ENCODE assay signal across 9 cellular contexts in the genomic region with DNA sequence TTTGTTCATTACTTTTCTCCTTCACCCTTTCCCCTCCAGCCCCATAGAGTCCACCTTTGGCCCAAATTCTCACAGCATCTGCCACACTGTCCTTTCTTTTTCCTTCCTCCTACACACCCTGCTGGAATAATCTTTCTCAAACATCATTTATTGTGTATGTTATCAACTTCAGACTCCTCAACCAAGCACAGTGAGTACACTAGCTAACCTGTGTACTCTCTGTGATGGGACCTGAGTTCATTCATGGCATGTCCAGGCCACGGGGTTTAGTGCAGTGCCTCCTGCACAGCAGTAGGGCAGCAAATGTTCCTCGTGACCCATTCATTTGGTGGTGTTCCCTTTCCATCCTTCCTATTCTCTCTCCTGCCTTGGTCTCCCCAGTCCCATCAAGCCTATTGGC. TPM values are rescaled to one million over a fixed set of nuclear protein-coding genes. Genes with fewer than 3 reads are reported as not detected.
DNase-seq lines count a peak whose midpoint lies in the region; ATAC-seq and TF ChIP-seq lines count a peak whose summit lies in the region.
"Had no signal": no experiment of that assay in that cellular context is flagged by ENCODE, and none has a peak within 500 bp of the region (broad histone marks: within the 10 kb centered on the region; RNA-seq: fewer than 3 reads in every experiment).

No MANE protein-coding gene starts in this region.

- peak overlapping the region; percentile 87 for H3K27ac ChIP-seq in DOHH2 (ENCODE audit: low read depth, low read length)
- H3K27ac ChIP-seq in hepatocyte = peak overlapping the region; percentile 100

- no peaks in the 10 kb centered on the region for H4K20me1 ChIP-seq in DOHH2 (ENCODE audit: control insufficient read depth, insufficient read depth, low read depth, low read length)
- no peaks in the 10 kb centered on the region for H4K20me1 ChIP-seq in hepatocyte (ENCODE audit: insufficient read depth, poor library complexity, severe bottlenecking)

- H3F3A ChIP-seq in DOHH2 (ENCODE audit: control insufficient read depth, insufficient read depth) = peaks cover 28% of the 10 kb centered on the region

- peaks cover 82% of the 10 kb centered on the region for H3K4me1 Mint-ChIP-seq in activated CD4-positive, alpha-beta memory T cell treated with anti-CD3 and anti-CD28 coated beads, Interleukin-2, amount 10 ng/mL, durations not matched to agents 7 days and 5 days

- WGBS in hepatocyte (ENCODE audit: low lambda C conversion rate, missing lambda C conversion rate) = 33% methylated on average over 2 of the region's 2 CpGs

- no peaks in the 10 kb centered on the region for H3K27me3 ChIP-seq in DOHH2 (ENCODE audit: control insufficient read depth, low read length)
- no peaks in the 10 kb centered on the region for H3K27me3 ChIP-seq in hepatocyte
- H3K27me3 ChIP-seq in skeletal muscle satellite cell (ENCODE audit: control insufficient read depth, insufficient read depth, low read length) = no peaks in the 10 kb centered on the region

- no peak overlapping the region for H3K4me3 Mint-ChIP-seq in activated CD4-positive, alpha-beta memory T cell treated with anti-CD3 and anti-CD28 coated beads, Interleukin-2, amount 10 ng/mL, durations not matched to agents 7 days and 5 days

- H3K9ac ChIP-seq in skeletal muscle satellite cell (ENCODE audit: low read depth, low read length) = peak overlapping the region; percentile 81

- peaks cover 66% of the 10 kb centered on the region for H3K4me1 ChIP-seq in DOHH2 (ENCODE audit: control insufficient read depth, low read length)
- peaks cover 70% of the 10 kb centered on the region for H3K4me1 ChIP-seq in hepatocyte (ENCODE audit: insufficient read depth)
- peaks cover 84% of the 10 kb centered on the region for H3K4me1 ChIP-seq in skeletal muscle satellite cell (ENCODE audit: control insufficient read depth, insufficient read depth, low read length)

- H3K9me3 Mint-ChIP-seq in activated CD4-positive, alpha-beta memory T cell treated with anti-CD3 and anti-CD28 coated beads, Interleukin-2, amount 10 ng/mL, durations not matched to agents 7 days and 5 days = no peaks in the 10 kb centered on the region

- peak overlapping the region; percentile 94 for H3K27ac Mint-ChIP-seq in activated CD4-positive, alpha-beta memory T cell treated with anti-CD3 and anti-CD28 coated beads, Interleukin-2, amount 10 ng/mL, durations not matched to agents 7 days and 5 days

- no peak for DNase-seq in activated CD4-positive, alpha-beta memory T cell treated with anti-CD3 and anti-CD28 coated beads, Interleukin-2, amount 10 ng/mL, durations not matched to agents 7 days and 5 days
- DNase-seq in hepatocyte (ENCODE audit: low spot score) (no peak), 8988T (no peak)
- no peak for DNase-seq in stimulated activated CD4-positive, alpha-beta T cell treated with anti-CD3 and anti-CD28 coated beads, Interleukin-1b, Interleukin-23, amount 100 ng/mL, for 48 hours
- DNase-seq: T-helper 9 cell had no signal

- no peaks in the 10 kb centered on the region for H3K36me3 ChIP-seq in DOHH2 (ENCODE audit: control insufficient read depth, low read length)
- H3K36me3 ChIP-seq in hepatocyte (replicated peaks; ENCODE audit: insufficient read depth, low read depth) = no peaks in the 10 kb centered on the region
- H3K36me3 ChIP-seq in skeletal muscle satellite cell (ENCODE audit: insufficient read depth, low read length) = no peaks in the 10 kb centered on the region

- no peak overlapping the region for H2AFZ ChIP-seq in hepatocyte

- H3K79me2 ChIP-seq in DOHH2 (ENCODE audit: control insufficient read depth, low read length) (no peaks in the 10 kb centered on the region), hepatocyte (no peaks in the 10 kb centered on the region)

- ATAC-seq in GM21515 (IDR thresholded peaks at IDR 0.05; ENCODE audit: unreplicated experiment) = no peak
- ATAC-seq in HG03139 (IDR thresholded peaks at IDR 0.05; ENCODE audit: unreplicated experiment) = no peak

- no peak for TF ChIP-seq CTCF in DOHH2 (IDR thresholded peaks at IDR 0.05; ENCODE audit: low read depth, low read length, poor library complexity, severe bottlenecking)
- no peak for TF ChIP-seq CTCF in hepatocyte (IDR thresholded peaks at IDR 0.05; ENCODE audit: poor library complexity)

- POLR2A ChIA-PET in activated CD4-positive, alpha-beta memory T cell treated with anti-CD3 and anti-CD28 coated beads, Interleukin-2, amount 10 ng/mL, durations not matched to agents 7 days and 5 days (lab: Charles Lee) = interaction anchor here (2.8 kb wide), 1 partner anchor 62 kb away, joined by 22 read pairs; no protein-coding TSS in a partner anchor

- no peaks in the 10 kb centered on the region for H3K36me3 Mint-ChIP-seq in activated CD4-positive, alpha-beta memory T cell treated with anti-CD3 and anti-CD28 coated beads, Interleukin-2, amount 10 ng/mL, durations not matched to agents 7 days and 5 days (ENCODE audit: low read depth)

- H3K9me3 ChIP-seq in DOHH2 (ENCODE audit: control insufficient read depth, insufficient read depth, low read length) = no peaks in the 10 kb centered on the region
- no peaks in the 10 kb centered on the region for H3K9me3 ChIP-seq in hepatocyte (ENCODE audit: low read depth)
- no peaks in the 10 kb centered on the region for H3K9me3 ChIP-seq in skeletal muscle satellite cell (replicated peaks; ENCODE audit: low read length)

- no peaks in the 10 kb centered on the region for H3K9me2 ChIP-seq in DOHH2 (replicated peaks; ENCODE audit: control insufficient read depth, low read length)
- H3K9me2 ChIP-seq in hepatocyte (replicated peaks; ENCODE audit: insufficient read depth) = no peaks in the 10 kb centered on the region

- H3K4me2 ChIP-seq in DOHH2 (ENCODE audit: low read length) (peak overlapping the region; percentile 73), hepatocyte (peak overlapping the region; percentile 90), skeletal muscle satellite cell (ENCODE audit: low read length) (peak overlapping the region; percentile 67)

- H3K27me3 Mint-ChIP-seq in activated CD4-positive, alpha-beta memory T cell treated with anti-CD3 and anti-CD28 coated beads, Interleukin-2, amount 10 ng/mL, durations not matched to agents 7 days and 5 days = no peaks in the 10 kb centered on the region

- CTCF ChIA-PET in activated CD4-positive, alpha-beta memory T cell treated with anti-CD3 and anti-CD28 coated beads, Interleukin-2, amount 10 ng/mL, durations not matched to agents 7 days and 5 days (lab: Charles Lee) = no interaction called here

- H3K4me3 ChIP-seq in DOHH2 (ENCODE audit: low read length) (peak overlapping the region; percentile 32), hepatocyte (no peak overlapping the region), skeletal muscle satellite cell (ENCODE audit: low read length) (no peak overlapping the region)

RNA-seq across cellular contexts. Expression of a gene that starts 7.1 kb away (rescaled TPM):
- 1 to 10 TPM in 1 of 2 experiments, under 1 TPM in 1; 0.40 to 1.3 TPM for total RNA-seq in activated CD4-positive, alpha-beta memory T cell treated with anti-CD3 and anti-CD28 coated beads, Interleukin-2, amount 10 ng/mL, durations not matched to agents 7 days and 5 days
- total RNA-seq in hepatocyte = 0.83 and 1.4 TPM in 2 replicates
- 2.5 and 3.2 TPM in 2 replicates for polyA plus RNA-seq in hepatocyte
- 0.25 and 0.66 TPM in 2 replicates for total RNA-seq in skeletal muscle satellite cell (2012; rRNA removed)

RNA-seq across cellular contexts. Expression of a gene that starts 41.0 kb away (rescaled TPM):
- total RNA-seq in activated CD4-positive, alpha-beta memory T cell treated with anti-CD3 and anti-CD28 coated beads, Interleukin-2, amount 10 ng/mL, durations not matched to agents 7 days and 5 days = 10 to 100 TPM; 51.1 to 51.5 TPM
- 73.6 and 78.8 TPM in 2 replicates for total RNA-seq in hepatocyte
- 233 and 254 TPM in 2 replicates for polyA plus RNA-seq in hepatocyte
- 45.9 and 52.2 TPM in 2 replicates for total RNA-seq in skeletal muscle satellite cell (2012; rRNA removed)

RNA-seq across cellular contexts. Expression of a gene that starts 46.7 kb away (rescaled TPM):
- not detected for total RNA-seq in activated CD4-positive, alpha-beta memory T cell treated with anti-CD3 and anti-CD28 coated beads, Interleukin-2, amount 10 ng/mL, durations not matched to agents 7 days and 5 days
- not detected in 2 replicates for total RNA-seq in hepatocyte
- not detected in 2 replicates for polyA plus RNA-seq in hepatocyte
- not detected in 2 replicates for total RNA-seq in skeletal muscle satellite cell (2012; rRNA removed)

RNA-seq across cellular contexts. Expression of a gene that starts 51.1 kb away (rescaled TPM):
- total RNA-seq in activated CD4-positive, alpha-beta memory T cell treated with anti-CD3 and anti-CD28 coated beads, Interleukin-2, amount 10 ng/mL, durations not matched to agents 7 days and 5 days = not detected
- not detected in 2 replicates for total RNA-seq in hepatocyte
- polyA plus RNA-seq in hepatocyte = not detected in 2 replicates
- total RNA-seq in skeletal muscle satellite cell (2012; rRNA removed) = not detected in 2 replicates
